In the genomic region with DNA sequence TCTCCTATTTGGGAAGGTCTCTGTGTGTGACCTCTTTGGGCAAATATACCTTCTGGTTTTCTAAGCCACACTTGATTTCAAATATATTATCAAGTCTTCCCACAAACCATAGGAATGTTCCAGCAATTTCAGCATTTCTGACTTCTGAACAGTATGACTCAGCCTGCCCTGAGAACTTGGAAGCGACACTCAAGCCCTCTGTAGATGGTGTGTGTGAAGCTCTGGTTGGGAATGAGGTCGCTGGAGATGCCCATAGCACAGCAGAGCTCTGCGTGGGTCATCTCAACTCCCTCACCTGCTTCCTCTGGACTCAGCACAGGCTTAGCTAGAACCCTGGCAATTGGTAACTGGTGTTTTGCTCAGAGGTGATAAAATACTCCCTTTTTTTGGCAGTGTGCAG, we compare ENCODE assay signal across 10 cellular contexts.
A peak's percentile ranks its signal among the peaks of the same experiment; 100 is the strongest.
DNase-seq lines count a peak whose midpoint lies in the region; ATAC-seq and TF ChIP-seq lines count a peak whose summit lies in the region.
"Had no signal": no experiment of that assay in that cellular context is flagged by ENCODE, and none has a peak within 500 bp of the region (broad histone marks: within the 10 kb centered on the region; RNA-seq: fewer than 3 reads in every experiment).

No MANE protein-coding gene starts in this region.

- H3K9me3 ChIP-seq in body of pancreas = no peaks in the 10 kb centered on the region
- H3K9me3 ChIP-seq in tibial artery = no peaks in the 10 kb centered on the region

- H3K27me3 Mint-ChIP-seq in HFFc6 (ENCODE audit: insufficient read depth) = no peaks in the 10 kb centered on the region
- peaks cover 20% of the 10 kb centered on the region for H3K27me3 Mint-ChIP-seq in activated T-helper 17 cell treated with anti-CD3 and anti-CD28 coated beads, Interleukin-2, amount 50 U/mL, for 72 hours

- H3K27ac ChIP-seq in body of pancreas (peak overlapping the region; percentile 21 to 79 (median 65)), tibial artery (peak overlapping the region; percentile 45 to 50)

- no peaks in the 10 kb centered on the region for H3K27me3 ChIP-seq in body of pancreas
- H3K27me3 ChIP-seq in tibial artery = no peaks in the 10 kb centered on the region

- no peak for TF ChIP-seq POLR2A in body of pancreas (IDR thresholded peaks at IDR 0.05)

- H3K4me3 ChIP-seq in body of pancreas (no peak overlapping the region), tibial artery (no peak overlapping the region)

- peak; percentile 43 for ATAC-seq in body of pancreas
- no peak for ATAC-seq in activated T-helper 17 cell treated with anti-CD3 and anti-CD28 coated beads, Interleukin-2, amount 50 U/mL, for 72 hours (replicated peaks)

- H3K4me1 Mint-ChIP-seq in HFFc6 (ENCODE audit: low read depth) = peaks cover 36% of the 10 kb centered on the region
- peaks cover 3% of the 10 kb centered on the region for H3K4me1 Mint-ChIP-seq in activated T-helper 17 cell treated with anti-CD3 and anti-CD28 coated beads, Interleukin-2, amount 50 U/mL, for 72 hours

- DNase-seq in HFFc6 (peak; percentile 86), body of pancreas (peak; percentile 41 to 67 (median 50)), iris pigment epithelial cell (ENCODE audit: low read depth) (peak; percentile 96), tibial artery (peak; percentile 48 to 70), activated gamma-delta T cell (lab: John Stamatoyannopoulos, UW) (no peak)
- DNase-seq in stimulated activated CD4-positive, alpha-beta T cell treated with anti-CD3 and anti-CD28 coated beads, Interleukin-4, amount 100 ng/mL, for 24 hours = no peak
- DNase-seq: NCI-H1694 treated with DMSO at 0.1 percent for 48 hours, SW 1271 had no signal

- H3K27ac Mint-ChIP-seq in HFFc6 = peak overlapping the region; percentile 69
- no peak overlapping the region for H3K27ac Mint-ChIP-seq in activated T-helper 17 cell treated with anti-CD3 and anti-CD28 coated beads, Interleukin-2, amount 50 U/mL, for 72 hours
- H3K27ac Mint-ChIP-seq: mesothelial cell of epicardium had no signal

- intact Hi-C loops in body of pancreas (cut with DNase I) (no loop called here), tibial artery (cut with DNase I; ENCODE audit: low total_unique reads) (no loop called here)

- H3K4me3 Mint-ChIP-seq in HFFc6 = no peak overlapping the region
- no peak overlapping the region for H3K4me3 Mint-ChIP-seq in activated T-helper 17 cell treated with anti-CD3 and anti-CD28 coated beads, Interleukin-2, amount 50 U/mL, for 72 hours
- H3K4me3 Mint-ChIP-seq: mesothelial cell of epicardium had no signal

- no peaks in the 10 kb centered on the region for H3K36me3 Mint-ChIP-seq in HFFc6 (ENCODE audit: low read depth)
- no peaks in the 10 kb centered on the region for H3K36me3 Mint-ChIP-seq in activated T-helper 17 cell treated with anti-CD3 and anti-CD28 coated beads, Interleukin-2, amount 50 U/mL, for 72 hours (ENCODE audit: low read depth)
- H3K36me3 Mint-ChIP-seq: mesothelial cell of epicardium had no signal

- H3K9me3 Mint-ChIP-seq in HFFc6 = no peaks in the 10 kb centered on the region
- H3K9me3 Mint-ChIP-seq in activated T-helper 17 cell treated with anti-CD3 and anti-CD28 coated beads, Interleukin-2, amount 50 U/mL, for 72 hours = no peaks in the 10 kb centered on the region
- H3K9me3 Mint-ChIP-seq: mesothelial cell of epicardium had no signal

- no peaks in the 10 kb centered on the region for H3K36me3 ChIP-seq in body of pancreas (replicated peaks in 1 of 2; ENCODE audit: insufficient read depth in 1 of 2, low read depth in 2 of 2)
- no peaks in the 10 kb centered on the region for H3K36me3 ChIP-seq in tibial artery

- H3K4me1 ChIP-seq in body of pancreas (peaks cover 27% of the 10 kb centered on the region), tibial artery (peaks cover 0 to 26% (median 7%) of the 10 kb centered on the region in 4 donors)

- TF ChIP-seq CTCF in HFFc6 (IDR thresholded peaks at IDR 0.05) = no peak
- no peak for TF ChIP-seq CTCF in body of pancreas (IDR thresholded peaks at IDR 0.05)
- TF ChIP-seq CTCF in tibial artery (IDR thresholded peaks at IDR 0.05) = no peak

- 82 to 100% methylated on average over 2 to 3 of the region's 3 CpGs for WGBS in body of pancreas, 2 donors

Comparison
In these comparisons a context has a peak if more than half of its experiments do, and no peak if none do; other contexts are left out.
1. DNase-seq: peak in HFFc6 (single experiment), body of pancreas (4 of 4), iris pigment epithelial cell (single experiment) and tibial artery (2 of 2); none in activated gamma-delta T cell (single experiment) and stimulated activated CD4-positive, alpha-beta T cell treated with anti-CD3 and anti-CD28 coated beads, Interleukin-4, amount 100 ng/mL, for 24 hours (single experiment).